ENCODE assay signal across 1 cellular context in the genomic region with DNA sequence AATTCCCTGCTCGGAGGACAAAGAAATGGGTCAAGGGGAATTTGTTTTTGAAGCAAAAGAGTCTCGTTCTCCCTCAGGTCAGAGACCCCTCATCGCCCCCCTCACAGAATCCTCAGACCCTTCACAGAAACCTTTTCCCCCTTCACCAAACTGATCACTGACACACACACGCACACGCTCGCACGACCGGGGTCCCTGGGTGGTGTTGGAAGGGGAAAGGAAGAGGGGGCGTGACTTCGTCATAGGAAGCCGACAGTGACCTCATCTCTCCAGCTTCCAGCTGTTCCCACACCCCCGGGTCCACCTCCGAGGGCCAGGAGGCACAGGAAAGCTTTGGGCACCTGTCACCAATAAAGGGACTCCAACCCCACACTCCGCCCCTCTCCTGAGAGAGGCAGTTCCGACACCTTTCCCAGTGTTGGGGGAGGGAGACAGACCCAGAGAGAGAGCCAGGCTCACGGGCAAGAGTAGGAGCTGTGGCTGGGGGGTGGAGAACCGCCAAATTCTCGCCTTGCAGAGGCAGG.
TF ChIP-seq lines count a peak whose summit lies in the region.

No MANE protein-coding gene starts in this region.

TF ChIP-seq in GM12878, 131 proteins besides CTCF, POLR2A, EP300 and RAD21:
- TF ChIP-seq SREBF2 (IDR thresholded peaks at IDR 0.05; ENCODE audit: low read length), result no peak
- no peak for TF ChIP-seq HDAC2 (IDR thresholded peaks at IDR 0.05)
- TF ChIP-seq, protein P1, sequence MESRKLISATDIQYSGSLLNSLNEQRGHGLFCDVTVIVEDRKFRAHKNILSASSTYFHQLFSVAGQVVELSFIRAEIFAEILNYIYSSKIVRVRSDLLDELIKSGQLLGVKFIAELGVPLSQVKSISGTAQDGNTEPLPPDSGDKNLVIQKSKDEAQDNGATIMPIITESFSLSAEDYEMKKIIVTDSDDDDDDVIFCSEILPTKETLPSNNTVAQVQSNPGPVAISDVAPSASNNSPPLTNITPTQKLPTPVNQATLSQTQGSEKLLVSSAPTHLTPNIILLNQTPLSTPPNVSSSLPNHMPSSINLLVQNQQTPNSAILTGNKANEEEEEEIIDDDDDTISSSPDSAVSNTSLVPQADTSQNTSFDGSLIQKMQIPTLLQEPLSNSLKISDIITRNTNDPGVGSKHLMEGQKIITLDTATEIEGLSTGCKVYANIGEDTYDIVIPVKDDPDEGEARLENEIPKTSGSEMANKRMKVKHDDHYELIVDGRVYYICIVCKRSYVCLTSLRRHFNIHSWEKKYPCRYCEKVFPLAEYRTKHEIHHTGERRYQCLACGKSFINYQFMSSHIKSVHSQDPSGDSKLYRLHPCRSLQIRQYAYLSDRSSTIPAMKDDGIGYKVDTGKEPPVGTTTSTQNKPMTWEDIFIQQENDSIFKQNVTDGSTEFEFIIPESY (IDR thresholded peaks at IDR 0.05), result no peak
- TF ChIP-seq, protein P2, sequence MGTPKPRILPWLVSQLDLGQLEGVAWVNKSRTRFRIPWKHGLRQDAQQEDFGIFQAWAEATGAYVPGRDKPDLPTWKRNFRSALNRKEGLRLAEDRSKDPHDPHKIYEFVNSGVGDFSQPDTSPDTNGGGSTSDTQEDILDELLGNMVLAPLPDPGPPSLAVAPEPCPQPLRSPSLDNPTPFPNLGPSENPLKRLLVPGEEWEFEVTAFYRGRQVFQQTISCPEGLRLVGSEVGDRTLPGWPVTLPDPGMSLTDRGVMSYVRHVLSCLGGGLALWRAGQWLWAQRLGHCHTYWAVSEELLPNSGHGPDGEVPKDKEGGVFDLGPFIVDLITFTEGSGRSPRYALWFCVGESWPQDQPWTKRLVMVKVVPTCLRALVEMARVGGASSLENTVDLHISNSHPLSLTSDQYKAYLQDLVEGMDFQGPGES (IDR thresholded peaks at IDR 0.05), result no peak
- no peak for TF ChIP-seq NFXL1 (IDR thresholded peaks at IDR 0.05; ENCODE audit: borderline replicate concordance)
- TF ChIP-seq, protein P3, sequence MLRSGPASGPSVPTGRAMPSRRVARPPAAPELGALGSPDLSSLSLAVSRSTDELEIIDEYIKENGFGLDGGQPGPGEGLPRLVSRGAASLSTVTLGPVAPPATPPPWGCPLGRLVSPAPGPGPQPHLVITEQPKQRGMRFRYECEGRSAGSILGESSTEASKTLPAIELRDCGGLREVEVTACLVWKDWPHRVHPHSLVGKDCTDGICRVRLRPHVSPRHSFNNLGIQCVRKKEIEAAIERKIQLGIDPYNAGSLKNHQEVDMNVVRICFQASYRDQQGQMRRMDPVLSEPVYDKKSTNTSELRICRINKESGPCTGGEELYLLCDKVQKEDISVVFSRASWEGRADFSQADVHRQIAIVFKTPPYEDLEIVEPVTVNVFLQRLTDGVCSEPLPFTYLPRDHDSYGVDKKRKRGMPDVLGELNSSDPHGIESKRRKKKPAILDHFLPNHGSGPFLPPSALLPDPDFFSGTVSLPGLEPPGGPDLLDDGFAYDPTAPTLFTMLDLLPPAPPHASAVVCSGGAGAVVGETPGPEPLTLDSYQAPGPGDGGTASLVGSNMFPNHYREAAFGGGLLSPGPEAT (IDR thresholded peaks at IDR 0.05; ENCODE audit: low read depth), result no peak
- TF ChIP-seq, protein P4, sequence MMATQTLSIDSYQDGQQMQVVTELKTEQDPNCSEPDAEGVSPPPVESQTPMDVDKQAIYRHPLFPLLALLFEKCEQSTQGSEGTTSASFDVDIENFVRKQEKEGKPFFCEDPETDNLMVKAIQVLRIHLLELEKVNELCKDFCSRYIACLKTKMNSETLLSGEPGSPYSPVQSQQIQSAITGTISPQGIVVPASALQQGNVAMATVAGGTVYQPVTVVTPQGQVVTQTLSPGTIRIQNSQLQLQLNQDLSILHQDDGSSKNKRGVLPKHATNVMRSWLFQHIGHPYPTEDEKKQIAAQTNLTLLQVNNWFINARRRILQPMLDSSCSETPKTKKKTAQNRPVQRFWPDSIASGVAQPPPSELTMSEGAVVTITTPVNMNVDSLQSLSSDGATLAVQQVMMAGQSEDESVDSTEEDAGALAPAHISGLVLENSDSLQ (IDR thresholded peaks at IDR 0.05), result no peak
- no peak for TF ChIP-seq FOXM1 (IDR thresholded peaks at IDR 0.05; ENCODE audit: low read depth, low read length)
- no peak for TF ChIP-seq SMAD1 (IDR thresholded peaks at IDR 0.05; ENCODE audit: low read depth, partially characterized antibody)
- TF ChIP-seq SMAD5 (IDR thresholded peaks at IDR 0.05; ENCODE audit: low read depth), result no peak
- no peak for TF ChIP-seq POLR2AphosphoS2 (IDR thresholded peaks at IDR 0.05; ENCODE audit: low read depth, low read length)
- TF ChIP-seq ASH2L (IDR thresholded peaks at IDR 0.05; ENCODE audit: borderline replicate concordance, low read depth), result no peak
- TF ChIP-seq ZZZ3 (IDR thresholded peaks at IDR 0.05; ENCODE audit: control insufficient read depth, insufficient read length, low read depth), result no peak
- no peak for TF ChIP-seq SMC3 (IDR thresholded peaks at IDR 0.05; ENCODE audit: borderline replicate concordance, low read length)
- no peak for TF ChIP-seq ZNF622 (IDR thresholded peaks at IDR 0.05)
